In genomic region chr4:74117024-74117534, GRCh38 we compare ENCODE assay signal across 9 cellular contexts. TPM values are rescaled to one million over a fixed set of nuclear protein-coding genes. Genes with fewer than 3 reads are reported as not detected.
DNase-seq lines count a peak whose midpoint lies in the region; ATAC-seq and TF ChIP-seq lines count a peak whose summit lies in the region.
"Had no signal": no experiment of that assay in that cellular context is flagged by ENCODE, and none has a peak within 500 bp of the region (broad histone marks: within the 10 kb centered on the region; RNA-seq: fewer than 3 reads in every experiment).

No MANE protein-coding gene starts in this region.

- H3K4me1 ChIP-seq in PC-3 (ENCODE audit: insufficient read depth, low read length), result peaks cover 59% of the 10 kb centered on the region

- H3K9me2 ChIP-seq in PC-3 (replicated peaks; ENCODE audit: low read length), result no peaks in the 10 kb centered on the region

- no peaks in the 10 kb centered on the region for H4K20me1 ChIP-seq in PC-3 (ENCODE audit: low read length)

- ATAC-seq in PC-3 (peak; percentile 77), HG02763 (IDR thresholded peaks at IDR 0.05; ENCODE audit: unreplicated experiment) (no peak)

- no TSS peak for BruUV-seq in PC-3 (replicated peaks; lab: Mats Ljungman, UMichigan)

- TF ChIP-seq CTCF in BJ (IDR thresholded peaks at IDR 0.05; ENCODE audit: insufficient read depth, low read depth, low read length) (no peak), PC-3 (conservative IDR thresholded peaks at IDR 0.05; ENCODE audit: low read depth, low read length) (no peak), neural crest cell (conservative IDR thresholded peaks at IDR 0.05) (no peak)

- H3K4me3 ChIP-seq in BJ (ENCODE audit: low read depth, low read length) (no peak overlapping the region), PC-3 (ENCODE audit: low read length) (no peak overlapping the region)

- DNase-seq in BJ (ENCODE audit: low read depth), result peak; percentile 92
- peak; percentile 98 for DNase-seq in PC-3
- DNase-seq in fibroblast of gingiva (ENCODE audit: low read depth), result peak; percentile 97
- no peak for DNase-seq in neural crest cell (ENCODE audit: low read depth, low spot score)
- DNase-seq in KG1 (lab: John Stamatoyannopoulos, UW), result no peak
- no peak for DNase-seq in activated CD8-positive, alpha-beta memory T cell treated with anti-CD3 and anti-CD28 coated beads for 24 hours
- no peak for DNase-seq in OCI-M2 (lab: John Stamatoyannopoulos, UW; ENCODE audit: unreplicated experiment)

- no peaks in the 10 kb centered on the region for H3K27me3 Mint-ChIP-seq in neural crest cell (ENCODE audit: low read depth)

- peaks cover 6% of the 10 kb centered on the region for H3F3A ChIP-seq in PC-3 (ENCODE audit: low read length, unreplicated experiment)

- H3K27me3 ChIP-seq in BJ (ENCODE audit: control insufficient read depth, insufficient read depth, low read length) (no peaks in the 10 kb centered on the region), PC-3 (ENCODE audit: low read length) (no peaks in the 10 kb centered on the region)

- peaks cover 17% of the 10 kb centered on the region for H3K79me2 ChIP-seq in PC-3 (ENCODE audit: low read length)

- H3K27ac ChIP-seq in PC-3 (ENCODE audit: low read length), result peak overlapping the region; percentile 96

- peaks cover under 1% of the 10 kb centered on the region for H3K9me3 Mint-ChIP-seq in neural crest cell

- intact Hi-C loops in PC-3 (cut with micrococcal nuclease), result loop anchor here (1.0 kb wide), 1 partner anchor 40 kb away; no protein-coding TSS in a partner anchor

- peak overlapping the region; percentile 57 for H3K4me2 ChIP-seq in PC-3 (ENCODE audit: low read length)

- CTCF ChIA-PET in BJ (lab: Yijun Ruan, JAX) (interaction anchor here (1.0 to 1.2 kb wide), 3 partner anchors 17 to 387 kb away, joined by 3 read pairs; partner anchors contain the start of gene CXCL2), PC-3 (lab: Charles Lee) (interaction anchor here (0.6 kb wide), 1 partner anchor 698 kb away, joined by 3 read pairs; no protein-coding TSS in a partner anchor)

- POLR2A ChIA-PET in BJ (lab: Charles Lee) (no interaction called here), PC-3 (lab: Charles Lee; ENCODE audit: unreplicated experiment) (interaction anchor here (0.6 to 1.0 kb wide), 6 partner anchors 18 to 434 kb away, joined by 3 to 8 read pairs (median 4); partner anchors contain the start of gene CXCL2)

- no peak overlapping the region for H2AFZ ChIP-seq in PC-3 (ENCODE audit: low read length)

- H3K9ac ChIP-seq in PC-3 (ENCODE audit: low read length), result peak overlapping the region; percentile 77

- no peaks in the 10 kb centered on the region for H3K9me3 ChIP-seq in PC-3 (ENCODE audit: low read length)

- no peaks in the 10 kb centered on the region for H3K36me3 ChIP-seq in BJ (ENCODE audit: control insufficient read depth, insufficient read depth, low read length)
- no peaks in the 10 kb centered on the region for H3K36me3 ChIP-seq in PC-3 (ENCODE audit: low read depth, low read length)

- peaks cover 37% of the 10 kb centered on the region for H3K4me1 Mint-ChIP-seq in neural crest cell

- peak overlapping the region; percentile 4 for H3K4me3 Mint-ChIP-seq in neural crest cell
- H3K4me3 Mint-ChIP-seq: T-helper 1 cell treated with Interleukin-12 subunit alpha and Interleukin-12 subunit beta and Interleukin-4 antibody, amounts not matched to agents 30 μg/mL and 1 μg/mL, for 36 hours had no signal

- H3K36me3 Mint-ChIP-seq in neural crest cell (ENCODE audit: low read depth), result no peaks in the 10 kb centered on the region

- peak overlapping the region; percentile 4 for H3K27ac Mint-ChIP-seq in neural crest cell (ENCODE audit: unreplicated experiment)
- H3K27ac Mint-ChIP-seq: T-helper 1 cell treated with Interleukin-12 subunit alpha and Interleukin-12 subunit beta and Interleukin-4 antibody, amounts not matched to agents 30 μg/mL and 1 μg/mL, for 36 hours had no signal

RNA-seq across cellular contexts. Expression of gene CXCL2, which starts 18.1 kb away (rescaled TPM):
- polyA plus RNA-seq in BJ (2011; rRNA removed), result 0.63 and 0.82 TPM in 2 replicates
- 0.71 and 0.87 TPM in 2 replicates for polyA minus RNA-seq in BJ (2011; rRNA and poly(A)+ RNA removed)
- total RNA-seq in PC-3 (2014; rRNA removed) (165 and 172 TPM in 2 replicates), neural crest cell (0.98 and 1.3 TPM in 2 replicates)

RNA-seq across cellular contexts. Expression of gene MTHFD2L, which starts 40.8 kb away (rescaled TPM):
- 1.7 and 4.3 TPM in 2 replicates for polyA plus RNA-seq in BJ (2011; rRNA removed)
- polyA minus RNA-seq in BJ (2011; rRNA and poly(A)+ RNA removed), result 3.5 and 4.0 TPM in 2 replicates
- total RNA-seq in PC-3 (2014; rRNA removed) (33.4 and 34.0 TPM in 2 replicates), neural crest cell (19.3 and 19.9 TPM in 2 replicates)

Comparison
In these comparisons a context has a peak if more than half of its experiments do, and no peak if none do; other contexts are left out.
1. DNase-seq: peak in BJ (single experiment), PC-3 (single experiment) and fibroblast of gingiva (single experiment); none in neural crest cell (single experiment), KG1 (single experiment), activated CD8-positive, alpha-beta memory T cell treated with anti-CD3 and anti-CD28 coated beads for 24 hours (single experiment) and OCI-M2 (single experiment).
2. RNA of gene CXCL2, which starts 18.1 kb away (total RNA-seq): 165 to 172 TPM in PC-3; 0.98 to 1.3 TPM in neural crest cell; every median in the first group is over 10 times any median in the second.